In the genomic region with DNA sequence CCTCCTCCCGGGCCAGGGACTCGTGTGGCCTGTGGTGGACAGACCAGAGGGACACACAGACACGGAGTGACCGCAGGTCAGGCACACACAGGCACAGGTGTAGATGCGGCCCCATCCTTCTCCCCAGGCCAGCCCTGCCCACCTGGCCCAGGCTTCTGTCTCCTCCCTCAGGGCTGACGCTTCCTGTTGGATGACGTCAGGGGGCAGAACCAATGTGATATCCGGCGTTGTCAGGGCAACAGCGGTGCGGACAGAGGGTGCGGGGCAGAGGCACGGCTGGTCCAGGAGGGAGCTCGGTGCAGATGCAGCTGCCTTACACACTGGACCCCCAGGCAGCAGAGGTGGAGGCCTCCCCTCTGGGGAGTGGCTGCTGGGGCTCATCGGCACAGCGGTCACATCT, we compare ENCODE assay signal across 8 cellular contexts. TPM values are rescaled to one million over a fixed set of nuclear protein-coding genes. Genes with fewer than 3 reads are reported as not detected.
DNase-seq lines count a peak whose midpoint lies in the region; ATAC-seq, FAIRE-seq and TF ChIP-seq lines count a peak whose summit lies in the region.

No MANE protein-coding gene starts in this region.

- intact Hi-C loops in testis (cut with DNase I; ENCODE audit: low total_unique reads) = no loop called here

- TF ChIP-seq POLR2A in testis (IDR thresholded peaks at IDR 0.05) = no peak

- 54 to 70% methylated on average over 7 to 16 of the region's 16 CpGs for WGBS in testis, 2 donors

- FAIRE-seq in GM18507 (lab: Jason Lieb, UNC) = peak; percentile 85

- H3K9me3 ChIP-seq in testis = no peaks in the 10 kb centered on the region

- peaks cover 29% of the 10 kb centered on the region for H3K4me1 ChIP-seq in testis

- peak overlapping the region; percentile 92 for H3K27ac ChIP-seq in 22Rv1
- H3K27ac ChIP-seq in testis = no peak overlapping the region

- DNase-seq in GM18507 (ENCODE audit: extremely low spot score, insufficient read length, low read depth) (no peak), SHP77 treated with DMSO at 0.1 percent for 48 hours (lab: John Stamatoyannopoulos, UW) (peak; percentile 73), dermis microvascular lymphatic vessel endothelial cell (ENCODE audit: low read depth in 2 of 2) (peak; percentile 66 to 77), testis (peak; percentile 56), A172 (ENCODE audit: low spot score) (no peak)
- DNase-seq in activated CD4-positive, CD25-positive, alpha-beta regulatory T cell treated with anti-CD3 and anti-CD28 coated beads, Interleukin-2, amount 50 U/mL, for 72 hours = no peak

- H3K36me3 ChIP-seq in testis (ENCODE audit: low read depth, missing control alignments) = no peaks in the 10 kb centered on the region

- no peak for ATAC-seq in GM18861 (IDR thresholded peaks at IDR 0.05; ENCODE audit: unreplicated experiment)

- H3K27me3 ChIP-seq in testis = no peaks in the 10 kb centered on the region

- H3K4me3 ChIP-seq in testis = no peak overlapping the region

- TF ChIP-seq CTCF in 22Rv1 (IDR thresholded peaks at IDR 0.05) (no peak), testis (IDR thresholded peaks at IDR 0.05) (no peak)

RNA-seq across cellular contexts. Expression of a gene that starts 2.9 kb away (rescaled TPM):
- total RNA-seq in dermis microvascular lymphatic vessel endothelial cell = 14.0 and 22.0 TPM in 2 replicates
- 100 to 1,000 TPM; 136 to 143 TPM for total RNA-seq in testis
- 40.2 TPM for polyA plus RNA-seq in testis (ENCODE audit: insufficient read depth, low read depth, low replicate concordance)
- total RNA-seq in A172 (2014; rRNA removed; shearing (Covaris generic)) = 8.9 and 10.6 TPM in 2 replicates

RNA-seq across cellular contexts. Expression of a gene that starts 3.3 kb away (rescaled TPM):
- total RNA-seq in dermis microvascular lymphatic vessel endothelial cell (9.4 and 18.2 TPM in 2 replicates), testis (10 to 100 TPM; 32.1 to 33.1 TPM)
- 13.5 TPM for polyA plus RNA-seq in testis (ENCODE audit: insufficient read depth, low read depth, low replicate concordance)
- total RNA-seq in A172 (2014; rRNA removed; shearing (Covaris generic)) = 11.4 and 12.6 TPM in 2 replicates

RNA-seq across cellular contexts. Expression of a gene that starts 13.7 kb away (rescaled TPM):
- total RNA-seq in dermis microvascular lymphatic vessel endothelial cell (40.6 and 70.2 TPM in 2 replicates), testis (10 to 100 TPM; 22.3 to 25.1 TPM)
- polyA plus RNA-seq in testis (ENCODE audit: insufficient read depth, low read depth, low replicate concordance) = 9.1 TPM
- total RNA-seq in A172 (2014; rRNA removed; shearing (Covaris generic)) = 31.4 and 32.2 TPM in 2 replicates

RNA-seq across cellular contexts. Expression of a gene that starts 22.4 kb away (rescaled TPM):
- total RNA-seq in dermis microvascular lymphatic vessel endothelial cell (19.9 and 25.9 TPM in 2 replicates), testis (10 to 100 TPM in 1 of 2 donors, 1 to 10 TPM in 1; 8.3 to 10.7 TPM)
- 6.4 TPM for polyA plus RNA-seq in testis (ENCODE audit: insufficient read depth, low read depth, low replicate concordance)
- total RNA-seq in A172 (2014; rRNA removed; shearing (Covaris generic)) = 13.4 and 15.4 TPM in 2 replicates

RNA-seq across cellular contexts. Expression of a gene that starts 46.9 kb away (rescaled TPM):
- total RNA-seq in dermis microvascular lymphatic vessel endothelial cell (15.8 and 22.6 TPM in 2 replicates), testis (10 to 100 TPM; 57.9 to 66.8 TPM)
- 20.8 TPM for polyA plus RNA-seq in testis (ENCODE audit: insufficient read depth, low read depth, low replicate concordance)
- total RNA-seq in A172 (2014; rRNA removed; shearing (Covaris generic)) = 8.0 and 9.5 TPM in 2 replicates

Comparison
In these comparisons a context has a peak if more than half of its experiments do, and no peak if none do; other contexts are left out.
1. DNase-seq: peak in SHP77 treated with DMSO at 0.1 percent for 48 hours (single experiment), dermis microvascular lymphatic vessel endothelial cell (2 of 2) and testis (single experiment); none in GM18507 (single experiment), A172 (single experiment) and activated CD4-positive, CD25-positive, alpha-beta regulatory T cell treated with anti-CD3 and anti-CD28 coated beads, Interleukin-2, amount 50 U/mL, for 72 hours (single experiment).